In the genomic region with DNA sequence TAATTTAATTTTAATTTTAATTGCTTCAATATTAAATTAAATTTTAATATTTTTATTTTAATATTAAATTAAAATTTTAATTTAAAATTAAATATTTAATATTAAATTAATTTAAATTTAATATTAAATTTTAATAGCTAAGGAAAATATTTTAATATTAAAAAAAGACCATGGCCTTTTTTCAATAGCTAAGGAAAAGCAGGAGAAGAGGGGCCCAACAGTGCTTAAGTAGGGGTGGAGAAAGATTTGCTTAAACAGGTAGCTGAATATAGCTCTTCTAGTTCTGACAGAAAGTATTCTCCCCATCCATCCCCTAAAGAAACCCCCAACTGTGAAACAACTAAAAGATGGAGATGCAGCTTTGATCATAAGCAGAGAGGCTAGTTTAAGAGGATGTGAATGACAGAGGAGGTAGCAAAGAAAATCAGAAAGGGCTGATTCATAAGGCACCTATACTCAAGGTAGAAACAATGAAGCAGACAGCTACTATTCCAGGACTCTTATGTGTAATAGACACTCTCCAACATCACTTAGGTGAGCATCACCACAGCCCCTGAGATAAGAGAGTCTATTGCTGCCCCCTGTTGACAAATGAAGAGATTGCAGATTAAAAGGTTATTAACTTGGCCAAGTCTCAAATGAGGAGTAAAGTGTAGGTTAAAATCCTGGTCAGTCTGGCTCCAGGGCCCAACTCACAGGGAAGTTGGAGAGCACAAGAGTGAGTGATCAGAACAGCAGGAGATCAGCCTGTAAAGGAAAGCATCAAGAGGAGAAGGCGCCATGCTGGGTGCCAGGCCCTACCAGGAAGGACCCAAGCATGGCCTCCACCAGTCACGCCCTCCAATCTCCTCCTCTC, we compare ENCODE assay signal across 8 cellular contexts. TPM values are rescaled to one million over a fixed set of nuclear protein-coding genes. Genes with fewer than 3 reads are reported as not detected.
DNase-seq lines count a peak whose midpoint lies in the region; ATAC-seq and TF ChIP-seq lines count a peak whose summit lies in the region.

No MANE protein-coding gene starts in this region.

- H3K27ac ChIP-seq in HEK293 (ENCODE audit: extremely low read depth, low read depth, low read length) (no peak overlapping the region), parathyroid adenoma (no peak overlapping the region)

- H3K9me3 ChIP-seq in HEK293 (ENCODE audit: control insufficient read depth, insufficient read depth, low read depth, low read length) (no peaks in the 10 kb centered on the region), parathyroid adenoma (ENCODE audit: control insufficient read depth, low read length) (no peaks in the 10 kb centered on the region)

- H3K9ac ChIP-seq in parathyroid adenoma, result no peak overlapping the region

- peak; percentile 66 for DNase-seq in DMS79 treated with DMSO at 0.1 percent for 48 hours (lab: John Stamatoyannopoulos, UW)
- peak; percentile 32 for DNase-seq in NCI-H2196 treated with DMSO at 0.1 percent for 48 hours (lab: John Stamatoyannopoulos, UW; ENCODE audit: unreplicated experiment)
- DNase-seq in fibroblast of the aortic adventitia (ENCODE audit: low read depth), result peak; percentile 69
- DNase-seq in occipital lobe (lab: John Stamatoyannopoulos, UW), result no peak

- H3K4me1 ChIP-seq in HEK293 (ENCODE audit: control insufficient read depth, insufficient read depth, low read length), result no peaks in the 10 kb centered on the region
- H3K4me1 ChIP-seq in parathyroid adenoma, result no peaks in the 10 kb centered on the region

- H2AFZ ChIP-seq in parathyroid adenoma, result no peak overlapping the region

- no peak for ATAC-seq in HG03108 (IDR thresholded peaks at IDR 0.05; ENCODE audit: unreplicated experiment)

- no peak overlapping the region for H3K4me2 ChIP-seq in parathyroid adenoma (ENCODE audit: low read length)

- H3K4me3 ChIP-seq in HEK293 (ENCODE audit: low read depth, low read length) (no peak overlapping the region), WI38 (ENCODE audit: low read depth, low read length) (no peak overlapping the region), fibroblast of the aortic adventitia (ENCODE audit: low read depth, low read length) (no peak overlapping the region), parathyroid adenoma (ENCODE audit: low read depth, low read length) (no peak overlapping the region)

- CTCF ChIA-PET in HEK293 (lab: Yijun Ruan, JAX), result interaction anchor here (0.5 to 8.7 kb wide), 80 partner anchors 9 to 1297 kb away, joined by 3 to 169 read pairs (median 4); partner anchors contain the start of genes ALOX12 and RNASEK

- POLR2A ChIA-PET in HEK293 (lab: Yijun Ruan, JAX), result interaction anchor here (0.9 to 1.2 kb wide), 3 partner anchors 11 to 91 kb away, joined by 3 to 4 read pairs (median 3); no protein-coding TSS in a partner anchor

- no peaks in the 10 kb centered on the region for H3K27me3 ChIP-seq in parathyroid adenoma (ENCODE audit: control insufficient read depth, insufficient read depth, low read length)

- peaks cover 7 to 47% of the 10 kb centered on the region in 2 experiments for H3K36me3 ChIP-seq in HEK293 (ENCODE audit: control insufficient read depth in 2 of 2, insufficient read depth in 1 of 2, low read length in 2 of 2)
- no peaks in the 10 kb centered on the region for H3K36me3 ChIP-seq in parathyroid adenoma (ENCODE audit: control insufficient read depth, insufficient read depth, low read length)

- H3K79me2 ChIP-seq in parathyroid adenoma, result peaks cover 3% of the 10 kb centered on the region

- peak; percentile 58 for TF ChIP-seq CTCF in HEK293 (tag by site-specific recombination; IDR thresholded peaks at IDR 0.05)
- peak; percentile 41 for TF ChIP-seq CTCF in WI38 (IDR thresholded peaks at IDR 0.05; ENCODE audit: low read depth, low read length)
- peak; percentile 63 for TF ChIP-seq CTCF in fibroblast of the aortic adventitia (IDR thresholded peaks at IDR 0.05; ENCODE audit: insufficient read depth, low read length)
- TF ChIP-seq CTCF in parathyroid adenoma (IDR thresholded peaks at IDR 0.05), result peak; percentile 75

TF ChIP-seq in HEK293, 187 proteins besides CTCF, POLR2A, EP300 and RAD21:
- TF ChIP-seq ZNF223 (tag by site-specific recombination; IDR thresholded peaks at IDR 0.05), result no peak
- TF ChIP-seq MYNN (tag by site-specific recombination; IDR thresholded peaks at IDR 0.05; ENCODE audit: borderline replicate concordance), result peak; percentile 77; the same call in 1 of the 2 replicates
- TF ChIP-seq ZNF391 (tag by site-specific recombination; IDR thresholded peaks at IDR 0.05; ENCODE audit: borderline replicate concordance, low read depth), result no peak
- TF ChIP-seq ZNF660 (tag by site-specific recombination; IDR thresholded peaks at IDR 0.05), result 0 out of 2 replicates have a peak, but pooled peaks have one; percentile 35
- no peak for TF ChIP-seq ZNF394 (tag by site-specific recombination; IDR thresholded peaks at IDR 0.05; ENCODE audit: borderline replicate concordance)
- 0 out of 2 replicates have a peak, but pooled peaks have one; percentile 24 for TF ChIP-seq ZNF623 (tag by site-specific recombination; IDR thresholded peaks at IDR 0.05)
- no peak for TF ChIP-seq GLI4 (tag by site-specific recombination; IDR thresholded peaks at IDR 0.05)
- TF ChIP-seq ZNF335 (tag by site-specific recombination; conservative IDR thresholded peaks at IDR 0.05), result peak; percentile 57
- no peak for TF ChIP-seq ZNF621 (tag by site-specific recombination; IDR thresholded peaks at IDR 0.05)
- peak; percentile 95 for TF ChIP-seq ZNF654 (tag by site-specific recombination; IDR thresholded peaks at IDR 0.05; ENCODE audit: low read depth)
- TF ChIP-seq ZNF76 (tag by site-specific recombination; IDR thresholded peaks at IDR 0.05; ENCODE audit: borderline replicate concordance, low read depth), result no peak
- TF ChIP-seq TRIM28 (IDR thresholded peaks at IDR 0.05; ENCODE audit: borderline replicate concordance, low read length), result 0 out of 2 replicates have a peak, but pooled peaks have one; percentile 15

RNA-seq across cellular contexts. Expression of gene RNASEK, which starts 7.8 kb away (rescaled TPM):
- 9.3 and 90.7 TPM in 2 replicates for total RNA-seq in fibroblast of the aortic adventitia (ENCODE audit: low replicate concordance)
- 46.0 TPM for total RNA-seq in occipital lobe

RNA-seq across cellular contexts. Expression of gene ALOX12, which starts 8.8 kb away (rescaled TPM):
- total RNA-seq in fibroblast of the aortic adventitia (ENCODE audit: low replicate concordance) (0.65 TPM in 1 of 2 replicates, not detected in the other), occipital lobe (not detected)

RNA-seq across cellular contexts. Expression of gene BCL6B, which starts 18.2 kb away (rescaled TPM):
- total RNA-seq in fibroblast of the aortic adventitia (ENCODE audit: low replicate concordance), result 0.41 and 0.45 TPM in 2 replicates
- total RNA-seq in occipital lobe, result 1.4 TPM

RNA-seq across cellular contexts. Expression of gene SLC16A13, which starts 31.2 kb away (rescaled TPM):
- total RNA-seq in fibroblast of the aortic adventitia (ENCODE audit: low replicate concordance) (0.72 and 3.1 TPM in 2 replicates), occipital lobe (0.47 TPM)

RNA-seq across cellular contexts. Expression of gene SLC16A11, which starts 39.3 kb away (rescaled TPM):
- total RNA-seq in fibroblast of the aortic adventitia (ENCODE audit: low replicate concordance) (0.27 and 2.4 TPM in 2 replicates), occipital lobe (0.31 TPM)
